8 cellular contexts compared by ENCODE assay signal in the genomic region with DNA sequence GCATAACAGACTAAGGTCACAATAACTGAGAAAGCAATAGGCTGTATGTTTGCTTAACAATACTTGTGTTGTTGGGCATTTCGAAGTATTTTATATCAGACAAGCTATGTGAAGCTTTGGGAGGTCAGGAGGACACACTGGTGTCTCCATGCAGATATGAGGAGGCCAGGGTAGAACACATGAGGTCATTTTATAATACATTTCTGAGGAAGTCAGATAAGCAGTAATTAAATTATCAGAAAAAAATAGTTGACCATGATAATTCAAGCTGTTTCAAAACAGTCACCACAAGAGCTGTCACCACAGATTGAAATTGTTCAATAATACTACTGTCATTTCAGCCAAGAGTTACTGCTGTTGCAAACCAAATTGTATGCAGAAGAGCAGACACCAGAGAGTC.
"Had no signal": no experiment of that assay in that cellular context is flagged by ENCODE, and none has a peak within 500 bp of the region (broad histone marks: within the 10 kb centered on the region; RNA-seq: fewer than 3 reads in every experiment).

No MANE protein-coding gene starts in this region.

- H3K4me3 ChIP-seq: GM23338, K562 had no signal

- DNase-seq: H9, HFFc6, IMR-90 had no signal

- H3K27ac ChIP-seq: HL-60 had no signal

- FAIRE-seq: H1, H54, K562 had no signal

- H3K4me2 ChIP-seq: GM23338 had no signal
